ENCODE assay signal across 27 cellular contexts in genomic region chr11:11533751-11534150, GRCh38.
DNase-seq lines count a peak whose midpoint lies in the region; ATAC-seq, FAIRE-seq and TF ChIP-seq lines count a peak whose summit lies in the region.
"Had no signal": no experiment of that assay in that cellular context is flagged by ENCODE, and none has a peak within 500 bp of the region (broad histone marks: within the 10 kb centered on the region; RNA-seq: fewer than 3 reads in every experiment).

No MANE protein-coding gene starts in this region.

- H3K4me1 ChIP-seq in neural progenitor cell (peaks cover 6% of the 10 kb centered on the region), OCI-LY7 (ENCODE audit: insufficient read depth, low read length, poor library complexity, severe bottlenecking) (no peaks in the 10 kb centered on the region)
- H3K4me1 ChIP-seq: A549, prostate gland had no signal

- no peak overlapping the region for H3K4me3 Mint-ChIP-seq in neural progenitor cell
- H3K4me3 Mint-ChIP-seq: activated naive CD8-positive, alpha-beta T cell treated with anti-CD3 and anti-CD28 coated beads, Interleukin-2, amount 50 U/mL, for 24 hours; activated T-cell treated with anti-CD3 and anti-CD28 coated beads, Interleukin-2, amount 50 U/mL, for 24 hours; T-helper 2 cell treated with Interferon-gamma antibody and Interleukin-4, amounts not matched to agents 5 μg/mL and 100 μg/mL, for 36 hours had no signal

- H3K36me3 ChIP-seq in neural progenitor cell (no peaks in the 10 kb centered on the region), OCI-LY7 (ENCODE audit: insufficient read depth, low read length) (no peaks in the 10 kb centered on the region)
- H3K36me3 ChIP-seq: brain microvascular endothelial cell, neutrophil, prostate gland, upper lobe of left lung had no signal

- H3K4me3 ChIP-seq in neural progenitor cell (no peak overlapping the region), OCI-LY7 (ENCODE audit: low read depth, low read length, poor library complexity, severe bottlenecking) (no peak overlapping the region)
- H3K4me3 ChIP-seq: A549, prostate gland, upper lobe of left lung had no signal

- H3F3A ChIP-seq in neural progenitor cell (ENCODE audit: low read depth) = no peaks in the 10 kb centered on the region

- H3K79me2 ChIP-seq in neural progenitor cell (ENCODE audit: low read depth) (no peaks in the 10 kb centered on the region), OCI-LY7 (ENCODE audit: insufficient read depth, low read depth, low read length) (no peaks in the 10 kb centered on the region)

- no peak for FAIRE-seq in RCC 7860 (lab: Jason Lieb, UNC)
- FAIRE-seq: A549, GM12892 had no signal

- ATAC-seq in HG02642 (IDR thresholded peaks at IDR 0.05; ENCODE audit: poor library complexity, unreplicated experiment) = no peak
- ATAC-seq: A549; activated naive CD8-positive, alpha-beta T cell treated with anti-CD3 and anti-CD28 coated beads, Interleukin-2, amount 50 U/mL, for 24 hours; left colon had no signal

- no peaks in the 10 kb centered on the region for H3K9me3 Mint-ChIP-seq in neural progenitor cell
- H3K9me3 Mint-ChIP-seq: activated naive CD8-positive, alpha-beta T cell treated with anti-CD3 and anti-CD28 coated beads, Interleukin-2, amount 50 U/mL, for 24 hours; activated T-cell treated with anti-CD3 and anti-CD28 coated beads, Interleukin-2, amount 50 U/mL, for 24 hours; T-helper 2 cell treated with Interferon-gamma antibody and Interleukin-4, amounts not matched to agents 5 μg/mL and 100 μg/mL, for 36 hours had no signal

- peaks cover 16% of the 10 kb centered on the region for H3K4me1 Mint-ChIP-seq in neural progenitor cell
- H3K4me1 Mint-ChIP-seq: activated naive CD8-positive, alpha-beta T cell treated with anti-CD3 and anti-CD28 coated beads, Interleukin-2, amount 50 U/mL, for 24 hours had no signal

- no peaks in the 10 kb centered on the region for H3K36me3 Mint-ChIP-seq in neural progenitor cell

- H3K27me3 Mint-ChIP-seq in neural progenitor cell (ENCODE audit: insufficient read depth, low read depth) = peaks cover 6% of the 10 kb centered on the region
- H3K27me3 Mint-ChIP-seq: activated naive CD8-positive, alpha-beta T cell treated with anti-CD3 and anti-CD28 coated beads, Interleukin-2, amount 50 U/mL, for 24 hours; activated T-cell treated with anti-CD3 and anti-CD28 coated beads, Interleukin-2, amount 50 U/mL, for 24 hours had no signal

- no peak overlapping the region for H3K4me2 ChIP-seq in neural progenitor cell
- no peak overlapping the region for H3K4me2 ChIP-seq in OCI-LY7 (ENCODE audit: low read length)
- H3K4me2 ChIP-seq: A549 had no signal

- intact Hi-C loops in OCI-LY7 (cut with micrococcal nuclease; ENCODE audit: unreplicated experiment) = no loop called here

- H3K27ac ChIP-seq in neural progenitor cell (no peak overlapping the region), OCI-LY7 (ENCODE audit: low read depth, low read length, poor library complexity, severe bottlenecking) (no peak overlapping the region)
- H3K27ac ChIP-seq: A549, brain microvascular endothelial cell, neutrophil, prostate gland, upper lobe of left lung had no signal

- H3K9ac ChIP-seq in neural progenitor cell = no peak overlapping the region

- H2AFZ ChIP-seq in neural progenitor cell (replicated peaks) (no peak overlapping the region), OCI-LY7 (ENCODE audit: low read length) (no peak overlapping the region)

- peak overlapping the region; percentile 61 for H3K27ac Mint-ChIP-seq in neural progenitor cell
- H3K27ac Mint-ChIP-seq: activated naive CD8-positive, alpha-beta T cell treated with anti-CD3 and anti-CD28 coated beads, Interleukin-2, amount 50 U/mL, for 24 hours; activated T-cell treated with anti-CD3 and anti-CD28 coated beads, Interleukin-2, amount 50 U/mL, for 24 hours; T-helper 2 cell treated with Interferon-gamma antibody and Interleukin-4, amounts not matched to agents 5 μg/mL and 100 μg/mL, for 36 hours had no signal

- TF ChIP-seq CTCF in neural progenitor cell (IDR thresholded peaks at IDR 0.05) = no peak
- TF ChIP-seq CTCF in OCI-LY7 (conservative IDR thresholded peaks at IDR 0.05; ENCODE audit: low read length) = no peak

- no peaks in the 10 kb centered on the region for H3K9me3 ChIP-seq in neural progenitor cell (ENCODE audit: low read depth)
- H3K9me3 ChIP-seq in OCI-LY7 (ENCODE audit: low read length) = no peaks in the 10 kb centered on the region
- H3K9me3 ChIP-seq: A549, neutrophil, prostate gland, upper lobe of left lung had no signal

- no peaks in the 10 kb centered on the region for H3K27me3 ChIP-seq in neural progenitor cell
- H3K27me3 ChIP-seq: brain microvascular endothelial cell, neutrophil, upper lobe of left lung had no signal

- no peaks in the 10 kb centered on the region for H3K9me2 ChIP-seq in OCI-LY7 (ENCODE audit: insufficient read depth, low read length)

- BruUV-seq in OCI-LY7 (replicated peaks; lab: Mats Ljungman, UMichigan) = no TSS peak

- POLR2A ChIA-PET in OCI-LY7 (lab: Charles Lee) = no interaction called here

- CTCF ChIA-PET in OCI-LY7 (lab: Charles Lee; ENCODE audit: unreplicated experiment) = no interaction called here

- DNase-seq in NCI-H748 (lab: John Stamatoyannopoulos, UW; ENCODE audit: unreplicated experiment) = peak; percentile 5
- DNase-seq in NCI-H748 treated with DMSO at 0.1 percent for 48 hours (lab: John Stamatoyannopoulos, UW) = no peak
- DNase-seq in NCI-H1105 (lab: John Stamatoyannopoulos, UW) = peak; percentile 65
- DNase-seq in NCI-H446 (lab: John Stamatoyannopoulos, UW) = peak; percentile 20 to 73
- DNase-seq in neural progenitor cell (ENCODE audit: low spot score) = peak; percentile 37
- DNase-seq in OCI-LY7 (ENCODE audit: low spot score) = no peak
- no peak for DNase-seq in RCC 7860 (ENCODE audit: low spot score)
- DNase-seq: activated CD4-positive, alpha-beta T cell treated with anti-CD3 and anti-CD28 coated beads for 4 hours; activated gamma-delta T cell treated with Interleukin-2 at 50 U/mL for 16 hours; activated naive CD8-positive, alpha-beta T cell treated with anti-CD3 and anti-CD28 coated beads, Interleukin-2, amount 50 U/mL, for 24 hours; activated T-cell treated with anti-CD3 and anti-CD28 coated beads, Interleukin-2, amount 50 U/mL, for 24 hours; brain microvascular endothelial cell; effector CD8-positive, alpha-beta T cell; erythroblast; foreskin fibroblast; HCEC 1CT; IMR-90; left colon; mesenchymal stem cell; NCI-H1417; upper lobe of left lung had no signal

- no peaks in the 10 kb centered on the region for H4K20me1 ChIP-seq in neural progenitor cell (ENCODE audit: low read depth)
- no peaks in the 10 kb centered on the region for H4K20me1 ChIP-seq in OCI-LY7 (ENCODE audit: insufficient read depth, low read length)

Comparison
In these comparisons a context has a peak if more than half of its experiments do, and no peak if none do; other contexts are left out.
1. DNase-seq: peak in NCI-H748 (single experiment), NCI-H1105 (single experiment), NCI-H446 (2 of 2) and neural progenitor cell (single experiment); none in NCI-H748 treated with DMSO at 0.1 percent for 48 hours (single experiment), OCI-LY7 (single experiment) and RCC 7860 (single experiment).